ENCODE assay signal across 21 cellular contexts in the genomic region with DNA sequence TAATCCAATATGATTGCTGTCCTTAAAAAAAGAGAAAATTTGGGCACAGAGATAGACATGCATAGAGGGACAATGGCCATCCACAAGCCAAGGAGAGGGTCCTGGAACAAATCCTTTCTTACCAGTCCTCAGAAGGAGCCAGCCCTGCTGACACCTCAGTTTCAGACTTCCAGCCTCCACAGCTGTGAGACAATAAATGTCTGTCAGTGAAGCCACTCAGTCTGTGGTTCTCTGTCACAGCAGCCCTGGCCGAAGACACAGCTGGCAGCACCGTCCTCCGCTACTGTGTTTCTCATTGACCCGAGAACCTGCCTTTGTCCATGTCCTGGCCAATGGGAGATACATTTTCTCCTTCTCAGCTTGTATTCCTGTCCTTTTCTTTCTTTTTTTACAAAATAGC.
A peak's percentile ranks its signal among the peaks of the same experiment; 100 is the strongest.
DNase-seq lines count a peak whose midpoint lies in the region; ATAC-seq, FAIRE-seq and TF ChIP-seq lines count a peak whose summit lies in the region.
"Had no signal": no experiment of that assay in that cellular context is flagged by ENCODE, and none has a peak within 500 bp of the region (broad histone marks: within the 10 kb centered on the region; RNA-seq: fewer than 3 reads in every experiment).

No MANE protein-coding gene starts in this region.

- H3K36me3 Mint-ChIP-seq in GM23338 (ENCODE audit: low read depth) (no peaks in the 10 kb centered on the region), glutamatergic neuron (ENCODE audit: unreplicated experiment) (no peaks in the 10 kb centered on the region), neural crest cell (ENCODE audit: low read depth) (no peaks in the 10 kb centered on the region)
- no peaks in the 10 kb centered on the region for H3K36me3 Mint-ChIP-seq in activated CD4-positive, alpha-beta T cell treated with anti-CD3 and anti-CD28 coated beads, Interleukin-2, amount 10 ng/mL, durations not matched to agents 7 days and 5 days (ENCODE audit: low read depth)
- H3K36me3 Mint-ChIP-seq: CD4-positive, alpha-beta memory T cell had no signal

- H4K20me1 ChIP-seq in GM23338 (replicated peaks; ENCODE audit: insufficient read depth): no peaks in the 10 kb centered on the region

- no peak overlapping the region for H2AFZ ChIP-seq in GM23338

- no peaks in the 10 kb centered on the region for H3K9me2 ChIP-seq in GM23338 (ENCODE audit: insufficient read depth)

- no peak overlapping the region for H3K4me3 Mint-ChIP-seq in GM23338
- H3K4me3 Mint-ChIP-seq in glutamatergic neuron (ENCODE audit: unreplicated experiment): no peak overlapping the region
- H3K4me3 Mint-ChIP-seq in neural crest cell: peak overlapping the region; percentile 16
- no peak overlapping the region for H3K4me3 Mint-ChIP-seq in activated CD4-positive, alpha-beta T cell treated with anti-CD3 and anti-CD28 coated beads, Interleukin-2, amount 10 ng/mL, durations not matched to agents 7 days and 5 days
- H3K4me3 Mint-ChIP-seq: CD4-positive, alpha-beta memory T cell; IgD-negative memory B cell had no signal

- ATAC-seq in GM23338: peak; percentile 31; the same call in 1 of the 3 replicates
- ATAC-seq in left colon: no peak
- no peak for ATAC-seq in HG03432 (IDR thresholded peaks at IDR 0.05; ENCODE audit: unreplicated experiment)
- ATAC-seq: SK-N-SH treated with all-trans-retinoic acid at 6 μM for 48 hours had no signal

- no peak overlapping the region for H3K4me2 ChIP-seq in GM23338

- H3K4me1 Mint-ChIP-seq in GM23338: peaks cover 33% of the 10 kb centered on the region
- H3K4me1 Mint-ChIP-seq in glutamatergic neuron (ENCODE audit: low read depth, unreplicated experiment): peaks cover 3% of the 10 kb centered on the region
- peaks cover 30% of the 10 kb centered on the region for H3K4me1 Mint-ChIP-seq in neural crest cell
- no peaks in the 10 kb centered on the region for H3K4me1 Mint-ChIP-seq in activated CD4-positive, alpha-beta T cell treated with anti-CD3 and anti-CD28 coated beads, Interleukin-2, amount 10 ng/mL, durations not matched to agents 7 days and 5 days

- no peak for FAIRE-seq in D721Med (lab: Jason Lieb, UNC)
- FAIRE-seq: A204.1 had no signal

- POLR2A ChIA-PET in activated CD4-positive, alpha-beta T cell treated with anti-CD3 and anti-CD28 coated beads, Interleukin-2, amount 10 ng/mL, durations not matched to agents 7 days and 5 days (lab: Charles Lee): no interaction called here

- DNase-seq in GM23338 (ENCODE audit: low spot score): no peak
- DNase-seq in LHCN-M2 (ENCODE audit: low read depth): peak; percentile 6
- peak; percentile 31 for DNase-seq in glutamatergic neuron
- no peak for DNase-seq in neural crest cell (ENCODE audit: low read depth, low spot score)
- no peak for DNase-seq in left colon
- no peak for DNase-seq in D721Med (ENCODE audit: insufficient read length, low spot score)
- DNase-seq in activated CD4-positive, alpha-beta T cell treated with anti-CD3 and anti-CD28 coated beads, Interleukin-2, amount 10 ng/mL, durations not matched to agents 7 days and 5 days: no peak
- DNase-seq: Calu3; CD4-positive, alpha-beta memory T cell; H7; Kasumi-1; MM.1S; NCI-H1092; NCI-H146; NCI-H2081; SIG-M5 had no signal

- H3K9me3 Mint-ChIP-seq in GM23338 (no peaks in the 10 kb centered on the region; the same call in 2 of the 3 replicates), glutamatergic neuron (ENCODE audit: unreplicated experiment) (no peaks in the 10 kb centered on the region), neural crest cell (no peaks in the 10 kb centered on the region)
- no peaks in the 10 kb centered on the region for H3K9me3 Mint-ChIP-seq in activated CD4-positive, alpha-beta T cell treated with anti-CD3 and anti-CD28 coated beads, Interleukin-2, amount 10 ng/mL, durations not matched to agents 7 days and 5 days
- H3K9me3 Mint-ChIP-seq: CD4-positive, alpha-beta memory T cell had no signal

- intact Hi-C loops in left colon (cut with DNase I, micrococcal nuclease): no loop called here

- H3K27me3 ChIP-seq in GM23338 (ENCODE audit: insufficient read depth): no peaks in the 10 kb centered on the region

- H3K27me3 Mint-ChIP-seq in GM23338 (ENCODE audit: insufficient read depth, low read depth, poor library complexity): peaks cover 9% of the 10 kb centered on the region
- H3K27me3 Mint-ChIP-seq in glutamatergic neuron (ENCODE audit: unreplicated experiment): no peaks in the 10 kb centered on the region
- H3K27me3 Mint-ChIP-seq in neural crest cell (ENCODE audit: low read depth): no peaks in the 10 kb centered on the region
- H3K27me3 Mint-ChIP-seq in activated CD4-positive, alpha-beta T cell treated with anti-CD3 and anti-CD28 coated beads, Interleukin-2, amount 10 ng/mL, durations not matched to agents 7 days and 5 days: no peaks in the 10 kb centered on the region
- H3K27me3 Mint-ChIP-seq: CD4-positive, alpha-beta memory T cell; IgD-negative memory B cell had no signal

- no peak for TF ChIP-seq CTCF in GM23338 (conservative IDR thresholded peaks at IDR 0.05; ENCODE audit: low read depth in 2 of 2)
- TF ChIP-seq CTCF in glutamatergic neuron (IDR thresholded peaks at IDR 0.05; ENCODE audit: partially characterized antibody, unreplicated experiment): no peak
- TF ChIP-seq CTCF in neural crest cell (conservative IDR thresholded peaks at IDR 0.05): no peak
- no peak for TF ChIP-seq CTCF in D721Med (IDR thresholded peaks at IDR 0.05; ENCODE audit: insufficient read depth, missing control alignments)

- H3K36me3 ChIP-seq in GM23338 (ENCODE audit: insufficient read depth): no peaks in the 10 kb centered on the region

- H3K27ac Mint-ChIP-seq in GM23338: peak overlapping the region; percentile 67
- H3K27ac Mint-ChIP-seq in glutamatergic neuron (ENCODE audit: unreplicated experiment): no peak overlapping the region
- H3K27ac Mint-ChIP-seq in neural crest cell (ENCODE audit: unreplicated experiment): peak overlapping the region; percentile 60
- no peak overlapping the region for H3K27ac Mint-ChIP-seq in activated CD4-positive, alpha-beta T cell treated with anti-CD3 and anti-CD28 coated beads, Interleukin-2, amount 10 ng/mL, durations not matched to agents 7 days and 5 days
- H3K27ac Mint-ChIP-seq: IgD-negative memory B cell had no signal

- no peak overlapping the region for H3K4me3 ChIP-seq in GM23338

- H3K27ac ChIP-seq in GM23338 (ENCODE audit: low read depth): no peak overlapping the region
- H3K27ac ChIP-seq: RWPE1 had no signal

- 0 out of 2 replicates have a peak, but pooled peaks cover 3% of the 10 kb centered on the region for H3F3A ChIP-seq in GM23338 (replicated peaks; ENCODE audit: low read depth)

- H3K4me1 ChIP-seq in GM23338 (ENCODE audit: insufficient read depth): peaks cover 30% of the 10 kb centered on the region

- no peaks in the 10 kb centered on the region for H3K79me2 ChIP-seq in GM23338 (replicated peaks; ENCODE audit: insufficient read depth)

- CTCF ChIA-PET in activated CD4-positive, alpha-beta T cell treated with anti-CD3 and anti-CD28 coated beads, Interleukin-2, amount 10 ng/mL, durations not matched to agents 7 days and 5 days (lab: Charles Lee): no interaction called here

TF ChIP-seq in GM23338, 12 proteins besides CTCF, POLR2A, EP300 and RAD21 (continues in another document):
- TF ChIP-seq, protein P1, sequence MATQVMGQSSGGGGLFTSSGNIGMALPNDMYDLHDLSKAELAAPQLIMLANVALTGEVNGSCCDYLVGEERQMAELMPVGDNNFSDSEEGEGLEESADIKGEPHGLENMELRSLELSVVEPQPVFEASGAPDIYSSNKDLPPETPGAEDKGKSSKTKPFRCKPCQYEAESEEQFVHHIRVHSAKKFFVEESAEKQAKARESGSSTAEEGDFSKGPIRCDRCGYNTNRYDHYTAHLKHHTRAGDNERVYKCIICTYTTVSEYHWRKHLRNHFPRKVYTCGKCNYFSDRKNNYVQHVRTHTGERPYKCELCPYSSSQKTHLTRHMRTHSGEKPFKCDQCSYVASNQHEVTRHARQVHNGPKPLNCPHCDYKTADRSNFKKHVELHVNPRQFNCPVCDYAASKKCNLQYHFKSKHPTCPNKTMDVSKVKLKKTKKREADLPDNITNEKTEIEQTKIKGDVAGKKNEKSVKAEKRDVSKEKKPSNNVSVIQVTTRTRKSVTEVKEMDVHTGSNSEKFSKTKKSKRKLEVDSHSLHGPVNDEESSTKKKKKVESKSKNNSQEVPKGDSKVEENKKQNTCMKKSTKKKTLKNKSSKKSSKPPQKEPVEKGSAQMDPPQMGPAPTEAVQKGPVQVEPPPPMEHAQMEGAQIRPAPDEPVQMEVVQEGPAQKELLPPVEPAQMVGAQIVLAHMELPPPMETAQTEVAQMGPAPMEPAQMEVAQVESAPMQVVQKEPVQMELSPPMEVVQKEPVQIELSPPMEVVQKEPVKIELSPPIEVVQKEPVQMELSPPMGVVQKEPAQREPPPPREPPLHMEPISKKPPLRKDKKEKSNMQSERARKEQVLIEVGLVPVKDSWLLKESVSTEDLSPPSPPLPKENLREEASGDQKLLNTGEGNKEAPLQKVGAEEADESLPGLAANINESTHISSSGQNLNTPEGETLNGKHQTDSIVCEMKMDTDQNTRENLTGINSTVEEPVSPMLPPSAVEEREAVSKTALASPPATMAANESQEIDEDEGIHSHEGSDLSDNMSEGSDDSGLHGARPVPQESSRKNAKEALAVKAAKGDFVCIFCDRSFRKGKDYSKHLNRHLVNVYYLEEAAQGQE (IDR thresholded peaks at IDR 0.05; ENCODE audit: unreplicated experiment): no peak
- TF ChIP-seq NANOG (IDR thresholded peaks at IDR 0.05; ENCODE audit: borderline replicate concordance): no peak
- TF ChIP-seq EZH2phosphoT487 (IDR thresholded peaks at IDR 0.05; ENCODE audit: unreplicated experiment): no peak
- no peak for TF ChIP-seq JUNB (IDR thresholded peaks at IDR 0.05; ENCODE audit: unreplicated experiment)
- TF ChIP-seq ZNF114 (CRISPR knock-in tag; IDR thresholded peaks at IDR 0.05): no peak
- TF ChIP-seq CREB1 (CRISPR knock-in tag; IDR thresholded peaks at IDR 0.05; ENCODE audit: low read depth): no peak
- TF ChIP-seq, protein P2, sequence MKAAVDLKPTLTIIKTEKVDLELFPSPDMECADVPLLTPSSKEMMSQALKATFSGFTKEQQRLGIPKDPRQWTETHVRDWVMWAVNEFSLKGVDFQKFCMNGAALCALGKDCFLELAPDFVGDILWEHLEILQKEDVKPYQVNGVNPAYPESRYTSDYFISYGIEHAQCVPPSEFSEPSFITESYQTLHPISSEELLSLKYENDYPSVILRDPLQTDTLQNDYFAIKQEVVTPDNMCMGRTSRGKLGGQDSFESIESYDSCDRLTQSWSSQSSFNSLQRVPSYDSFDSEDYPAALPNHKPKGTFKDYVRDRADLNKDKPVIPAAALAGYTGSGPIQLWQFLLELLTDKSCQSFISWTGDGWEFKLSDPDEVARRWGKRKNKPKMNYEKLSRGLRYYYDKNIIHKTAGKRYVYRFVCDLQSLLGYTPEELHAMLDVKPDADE (IDR thresholded peaks at IDR 0.05): no peak

Comparison
In these comparisons a context has a peak if more than half of its experiments do, and no peak if none do; other contexts are left out.
1. DNase-seq: peak in LHCN-M2 (single experiment) and glutamatergic neuron (single experiment); none in GM23338 (single experiment), neural crest cell (single experiment), left colon (0 of 2), D721Med (single experiment) and activated CD4-positive, alpha-beta T cell treated with anti-CD3 and anti-CD28 coated beads, Interleukin-2, amount 10 ng/mL, durations not matched to agents 7 days and 5 days (single experiment).
2. H3K27ac Mint-ChIP-seq: peak in GM23338 (single experiment) and neural crest cell (single experiment); none in glutamatergic neuron (single experiment) and activated CD4-positive, alpha-beta T cell treated with anti-CD3 and anti-CD28 coated beads, Interleukin-2, amount 10 ng/mL, durations not matched to agents 7 days and 5 days (single experiment).